13 cellular contexts compared by ENCODE assay signal in genomic region chr12:46402861-46403731, GRCh38. TPM values are rescaled to one million over a fixed set of nuclear protein-coding genes. Genes with fewer than 3 reads are reported as not detected.
DNase-seq lines count a peak whose midpoint lies in the region; ATAC-seq and TF ChIP-seq lines count a peak whose summit lies in the region.
"Had no signal": no experiment of that assay in that cellular context is flagged by ENCODE, and none has a peak within 500 bp of the region (broad histone marks: within the 10 kb centered on the region; RNA-seq: fewer than 3 reads in every experiment).

No MANE protein-coding gene starts in this region.

- H3K36me3 ChIP-seq in DND-41 (ENCODE audit: insufficient read depth, low read length): no peaks in the 10 kb centered on the region
- H3K36me3 ChIP-seq in Panc1 (ENCODE audit: control insufficient read depth, insufficient read depth, low read length): no peaks in the 10 kb centered on the region
- H3K36me3 ChIP-seq in ovary: no peaks in the 10 kb centered on the region

- H3K4me1 ChIP-seq in DND-41 (ENCODE audit: insufficient read depth, low read length) (peaks cover 72% of the 10 kb centered on the region), Panc1 (ENCODE audit: control insufficient read depth, insufficient read depth, low read length) (peaks cover 15% of the 10 kb centered on the region), ovary (ENCODE audit: insufficient read depth) (peaks cover 6% of the 10 kb centered on the region)

- no peaks in the 10 kb centered on the region for H3K27me3 Mint-ChIP-seq in CD4-positive, alpha-beta T cell
- H3K27me3 Mint-ChIP-seq: activated CD4-positive, alpha-beta memory T cell treated with anti-CD3 and anti-CD28 coated beads for 36 hours; activated naive CD8-positive, alpha-beta T cell treated with anti-CD3 and anti-CD28 coated beads, Interleukin-2, amount 50 U/mL, for 24 hours; stimulated activated naive CD8-positive, alpha-beta T cell treated with anti-CD3 and anti-CD28 coated beads, Interleukin-15, Interleukin-2, amounts not matched to agents 100 ng/mL and 50 ng/mL, for 24 hours had no signal

- no peak for TF ChIP-seq EP300 in ovary (IDR thresholded peaks at IDR 0.05)

- no peak overlapping the region for H3K4me3 Mint-ChIP-seq in CD4-positive, alpha-beta T cell
- H3K4me3 Mint-ChIP-seq: activated CD4-positive, alpha-beta memory T cell treated with anti-CD3 and anti-CD28 coated beads for 36 hours; activated naive CD8-positive, alpha-beta T cell treated with anti-CD3 and anti-CD28 coated beads, Interleukin-2, amount 50 U/mL, for 24 hours; CD8-positive, alpha-beta T cell; stimulated activated naive CD8-positive, alpha-beta T cell treated with anti-CD3 and anti-CD28 coated beads, Interleukin-15, Interleukin-2, amounts not matched to agents 100 ng/mL and 50 ng/mL, for 24 hours had no signal

- H3K36me3 Mint-ChIP-seq in CD4-positive, alpha-beta T cell (ENCODE audit: low read depth): peaks cover 7% of the 10 kb centered on the region

- ATAC-seq in DND-41 (ENCODE audit: insufficient read depth, low read depth): peak; percentile 81
- peak; percentile 83 for ATAC-seq in Panc1
- ATAC-seq in CD4-positive, alpha-beta T cell (ENCODE audit: poor library complexity): no peak
- ATAC-seq: activated naive CD8-positive, alpha-beta T cell treated with anti-CD3 and anti-CD28 coated beads, Interleukin-2, amount 50 U/mL, for 24 hours; CD8-positive, alpha-beta T cell had no signal

- H3K9me3 Mint-ChIP-seq in CD4-positive, alpha-beta T cell: peaks cover 12% of the 10 kb centered on the region
- H3K9me3 Mint-ChIP-seq: stimulated activated naive CD8-positive, alpha-beta T cell treated with anti-CD3 and anti-CD28 coated beads, Interleukin-15, Interleukin-2, amounts not matched to agents 100 ng/mL and 50 ng/mL, for 24 hours had no signal

- BruUV-seq in Panc1 (replicated peaks; lab: Mats Ljungman, UMichigan): no TSS peak

- no peaks in the 10 kb centered on the region for H3K79me2 ChIP-seq in DND-41 (ENCODE audit: insufficient read depth, low read length)

- H3K4me3 ChIP-seq in DND-41 (ENCODE audit: low read depth in 1 of 2, low read length in 2 of 2): no peak overlapping the region
- H3K4me3 ChIP-seq in Panc1 (ENCODE audit: low read depth in 2 of 2, low read length in 2 of 2): no peak overlapping the region
- no peak overlapping the region for H3K4me3 ChIP-seq in ovary

- no peak for DNase-seq in DND-41
- no peak for DNase-seq in Panc1 (ENCODE audit: low read depth, low spot score)
- DNase-seq in epithelial cell of prostate (ENCODE audit: low read depth, low spot score): no peak
- DNase-seq in ovary: no peak
- no peak for DNase-seq in stimulated activated CD4-positive, alpha-beta T cell treated with anti-CD3 and anti-CD28 coated beads, Interleukin-2, amount 100 ng/mL, for 24 hours
- no peak for DNase-seq in CD4-positive, alpha-beta T cell
- DNase-seq in NCI-H2107 (lab: John Stamatoyannopoulos, UW): no peak
- no peak for DNase-seq in NCI-H510A treated with DMSO at 0.1 percent for 48 hours (lab: John Stamatoyannopoulos, UW)
- DNase-seq: activated CD4-positive, alpha-beta memory T cell treated with anti-CD3 and anti-CD28 coated beads for 36 hours; activated naive CD8-positive, alpha-beta T cell treated with anti-CD3 and anti-CD28 coated beads, Interleukin-2, amount 50 U/mL, for 24 hours; CD8-positive, alpha-beta T cell; NCI-H2081 treated with DMSO at 0.1 percent for 48 hours had no signal

- 19 to 24% (median 20%) methylated on average over 4 of the region's 4 CpGs for WGBS in ovary, 3 donors

- in situ Hi-C loops in Panc1 (cut with HindIII; ENCODE audit: low pct_unique_long_range_greater_than_20kb, low sequenced_read_pairs): no loop called here

- H2AFZ ChIP-seq in DND-41 (ENCODE audit: low read depth, low read length): no peak overlapping the region

- TF ChIP-seq CTCF in DND-41 (IDR thresholded peaks at IDR 0.05; ENCODE audit: borderline replicate concordance, extremely low read depth, low read length, poor library complexity, severe bottlenecking): no peak
- no peak for TF ChIP-seq CTCF in Panc1 (IDR thresholded peaks at IDR 0.05)
- TF ChIP-seq CTCF in ovary (IDR thresholded peaks at IDR 0.05): no peak
- no peak for TF ChIP-seq CTCF in CD4-positive, alpha-beta T cell (IDR thresholded peaks at IDR 0.05)

- POLR2A ChIA-PET in Panc1 (lab: Charles Lee): no interaction called here
- POLR2A ChIA-PET in CD4-positive, alpha-beta T cell (lab: Charles Lee): interaction anchor here (1.5 to 1.6 kb wide), 2 partner anchors 19 to 47 kb away, joined by 3 to 5 read pairs; no protein-coding TSS in a partner anchor

- TF ChIP-seq POLR2A in ovary (IDR thresholded peaks at IDR 0.05): no peak

- peaks cover 60% of the 10 kb centered on the region for H3K4me1 Mint-ChIP-seq in CD4-positive, alpha-beta T cell (ENCODE audit: low read depth)

- intact Hi-C loops in Panc1 (cut with micrococcal nuclease; ENCODE audit: unreplicated experiment) (no loop called here), ovary (cut with DNase I) (no loop called here)
- intact Hi-C loops in CD4-positive, alpha-beta T cell (cut with DNase I, micrococcal nuclease): no loop called here

- H3K27me3 ChIP-seq in DND-41 (ENCODE audit: insufficient read depth, low read length, poor library complexity): no peaks in the 10 kb centered on the region
- no peaks in the 10 kb centered on the region for H3K27me3 ChIP-seq in Panc1 (ENCODE audit: control insufficient read depth, insufficient read depth, low read length)
- H3K27me3 ChIP-seq in ovary: no peaks in the 10 kb centered on the region
- no peaks in the 10 kb centered on the region for H3K27me3 ChIP-seq in CD4-positive, alpha-beta T cell (ENCODE audit: control insufficient read depth, insufficient read depth, low read length)

- H3K27ac ChIP-seq in DND-41 (ENCODE audit: low read length): peak overlapping the region; percentile 81
- H3K27ac ChIP-seq in Panc1 (ENCODE audit: low read length): peak overlapping the region; percentile 76
- H3K27ac ChIP-seq in epithelial cell of prostate: peak overlapping the region; percentile 38
- H3K27ac ChIP-seq in ovary: peak overlapping the region; percentile 39 to 40
- H3K27ac ChIP-seq in CD4-positive, alpha-beta T cell (ENCODE audit: low read depth, low read length): no peak overlapping the region

- no peaks in the 10 kb centered on the region for H3K9me3 ChIP-seq in DND-41 (ENCODE audit: insufficient read depth, low read length, severe bottlenecking)
- no peaks in the 10 kb centered on the region for H3K9me3 ChIP-seq in Panc1 (ENCODE audit: control insufficient read depth, insufficient read depth, low read depth, low read length)
- H3K9me3 ChIP-seq in ovary: no peaks in the 10 kb centered on the region
- no peaks in the 10 kb centered on the region for H3K9me3 ChIP-seq in CD4-positive, alpha-beta T cell (ENCODE audit: control insufficient read depth, low read length)

- peak overlapping the region; percentile 5; the same call in 1 of the 2 replicates for H3K9ac ChIP-seq in DND-41 (ENCODE audit: low read depth, low read length)

- CTCF ChIA-PET in Panc1 (lab: Charles Lee): no interaction called here
- CTCF ChIA-PET in CD4-positive, alpha-beta T cell (lab: Charles Lee): interaction anchor here (1.0 kb wide), 1 partner anchor 11 kb away, joined by 3 read pairs; no protein-coding TSS in a partner anchor

- H4K20me1 ChIP-seq in DND-41 (ENCODE audit: insufficient read depth, low read length): no peaks in the 10 kb centered on the region

- H3K27ac Mint-ChIP-seq in CD4-positive, alpha-beta T cell: no peak overlapping the region
- H3K27ac Mint-ChIP-seq: activated CD4-positive, alpha-beta memory T cell treated with anti-CD3 and anti-CD28 coated beads for 36 hours; activated naive CD8-positive, alpha-beta T cell treated with anti-CD3 and anti-CD28 coated beads, Interleukin-2, amount 50 U/mL, for 24 hours; CD8-positive, alpha-beta T cell; stimulated activated naive CD8-positive, alpha-beta T cell treated with anti-CD3 and anti-CD28 coated beads, Interleukin-15, Interleukin-2, amounts not matched to agents 100 ng/mL and 50 ng/mL, for 24 hours had no signal

- H3K4me2 ChIP-seq in DND-41 (ENCODE audit: insufficient read depth, low read length): peak overlapping the region; percentile 28

RNA-seq across cellular contexts. Expression of gene SLC38A2, which starts 30.5 kb away (rescaled TPM):
- 341 TPM for total RNA-seq in Panc1 (2021; ENCODE audit: unreplicated experiment)
- 122 TPM for polyA plus RNA-seq in Panc1 (2012; ENCODE audit: insufficient read length)
- 100 to 1,000 TPM; 124 to 390 (median 248) TPM for total RNA-seq in ovary
- polyA plus RNA-seq in ovary: 100 to 1,000 TPM; 136 to 156 TPM
- 100 to 1,000 TPM; 213 to 222 TPM for total RNA-seq in CD4-positive, alpha-beta T cell
